Comparison of ENCODE assay signal across 1 cellular context in genomic region chr19:53431399-53432087, GRCh38.
TF ChIP-seq lines count a peak whose summit lies in the region.

Gene ZNF761, plus strand, starts transcription at chr19:53431984. Its CDS starts 15,285 bp downstream, at chr19:53447269.

TF ChIP-seq in K562, 482 proteins besides CTCF, POLR2A, EP300 and RAD21 (continued from another document):
- TF ChIP-seq CTCFL (IDR thresholded peaks at IDR 0.05; ENCODE audit: borderline replicate concordance, insufficient read depth, low read depth, low read length, poor library complexity, severe bottlenecking) (peak; percentile 56), CXXC5 (CRISPR knock-in tag; IDR thresholded peaks at IDR 0.05) (peak; percentile 66; the same call in 1 of the 2 replicates), TCF15 (CRISPR knock-in tag; IDR thresholded peaks at IDR 0.05) (no peak), HDAC2 (IDR thresholded peaks at IDR 0.05) (no peak), MXI1 (IDR thresholded peaks at IDR 0.05; ENCODE audit: low read depth, low read length) (0 out of 2 replicates have a peak, but pooled peaks have one; percentile 42), POLR2AphosphoS5 (IDR thresholded peaks at IDR 0.05; ENCODE audit: control insufficient read depth, insufficient read depth, low read depth, low read length) (peak; percentile 86), MNT (conservative IDR thresholded peaks at IDR 0.05) (peak; percentile 65 to 85), BHLHE40 (IDR thresholded peaks at IDR 0.05; ENCODE audit: low read length) (peak; percentile 50; the same call in 1 of the 2 replicates), L3MBTL2 (IDR thresholded peaks at IDR 0.05) (peak; percentile 55; the same call in 1 of the 2 replicates), TAF1 (IDR thresholded peaks at IDR 0.05; ENCODE audit: control insufficient read depth, extremely low read depth, insufficient read depth, low read length, severe bottlenecking) (peak; percentile 78), RBFOX2 (IDR thresholded peaks at IDR 0.05; ENCODE audit: low read depth, low read length) (peak; percentile 84), ELF1 (tag; IDR thresholded peaks at IDR 0.05) (peak; percentile 89), CBFA2T3 (IDR thresholded peaks at IDR 0.05) (no peak), KDM5B (IDR thresholded peaks at IDR 0.05; ENCODE audit: insufficient replicate concordance, low read depth, low read length) (peak; percentile 77), ZNF12 (CRISPR knock-in tag; IDR thresholded peaks at IDR 0.05) (peak; percentile 10; the same call in 1 of the 2 replicates), ATF3 (IDR thresholded peaks at IDR 0.05) (no peak), ATF3 (CRISPR knock-in tag; conservative IDR thresholded peaks at IDR 0.05) (no peak), ZNF263 (CRISPR knock-in tag; IDR thresholded peaks at IDR 0.05; ENCODE audit: borderline replicate concordance) (peak; percentile 29; the same call in 1 of the 2 replicates), ATF1 (CRISPR knock-in tag; IDR thresholded peaks at IDR 0.05) (no peak), ATF1 (tag; IDR thresholded peaks at IDR 0.05) (no peak), PKNOX1 (IDR thresholded peaks at IDR 0.05) (peak; percentile 30; the same call in 1 of the 2 replicates), SIN3A (IDR thresholded peaks at IDR 0.05; ENCODE audit: borderline replicate concordance in 2 of 2, control insufficient read depth in 1 of 2, low read depth in 2 of 2, low read length in 2 of 2) (peak in 1 of 2 experiments; percentile 40; a peak in 1 of 4 replicates), TCF7L2 (IDR thresholded peaks at IDR 0.05; ENCODE audit: low read depth, low read length) (no peak), POLR2G (IDR thresholded peaks at IDR 0.05; ENCODE audit: low read depth, low read length) (peak; percentile 87), SP1 (CRISPR knock-in tag; IDR thresholded peaks at IDR 0.05) (peak; percentile 80), SAP30 (IDR thresholded peaks at IDR 0.05; ENCODE audit: borderline replicate concordance, insufficient read depth, low read depth, low read length, poor library complexity, severe bottlenecking) (peak; percentile 42), POLR2B (IDR thresholded peaks at IDR 0.05; ENCODE audit: low read depth, partially characterized antibody) (peak; percentile 87), ZNF146 (CRISPR knock-in tag; IDR thresholded peaks at IDR 0.05; ENCODE audit: unreplicated experiment) (no peak), HDAC1 (IDR thresholded peaks at IDR 0.05) (peak in 1 of 2 experiments; percentile 86; a peak in 2 of 4 replicates), CCNT2 (IDR thresholded peaks at IDR 0.05; ENCODE audit: borderline replicate concordance, extremely low read depth, insufficient read length, low read depth, low read length) (peak; percentile 26), VEZF1 (CRISPR knock-in tag; IDR thresholded peaks at IDR 0.05) (peak; percentile 45), EGR1 (conservative IDR thresholded peaks at IDR 0.05) (peak; percentile 45; the same call in 1 of the 2 replicates), SUPT5H (IDR thresholded peaks at IDR 0.05) (peak; percentile 92), PURB (CRISPR knock-in tag; IDR thresholded peaks at IDR 0.05; ENCODE audit: low read depth) (no peak), PML (IDR thresholded peaks at IDR 0.05; ENCODE audit: low read length) (peak; percentile 55; the same call in 1 of the 2 replicates), MGA (IDR thresholded peaks at IDR 0.05) (peak; percentile 4; the same call in 1 of the 2 replicates)
